ENCODE assay signal across 26 cellular contexts in the genomic region with DNA sequence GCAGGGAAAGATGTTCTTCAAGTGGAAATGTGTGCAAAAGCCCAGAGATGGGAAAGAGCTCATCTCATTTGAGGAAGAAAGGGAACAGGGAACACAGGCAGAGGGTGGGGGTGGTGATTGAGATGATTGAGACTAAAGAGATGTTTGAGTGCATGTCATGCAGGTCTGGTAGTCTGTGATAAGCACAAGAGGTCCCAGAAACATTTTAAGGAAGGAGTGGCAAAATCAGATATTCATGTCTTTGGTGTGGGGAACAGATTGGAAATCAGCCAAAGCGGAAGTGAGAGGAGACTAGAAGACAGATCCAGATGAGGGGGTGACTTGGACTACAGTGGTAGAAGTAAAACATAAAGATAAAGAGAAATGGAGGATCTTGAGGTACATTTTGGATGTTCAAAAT.
"Had no signal": no experiment of that assay in that cellular context is flagged by ENCODE, and none has a peak within 500 bp of the region (broad histone marks: within the 10 kb centered on the region; RNA-seq: fewer than 3 reads in every experiment).

No MANE protein-coding gene starts in this region.

- H3K36me3 ChIP-seq: gastrocnemius medialis, left lung, neural progenitor cell, prostate gland, sigmoid colon, transverse colon, upper lobe of right lung, uterus had no signal

- H3K4me2 ChIP-seq: neural progenitor cell had no signal

- FAIRE-seq: colon, islet of Langerhans had no signal

- H2AFZ ChIP-seq: neural progenitor cell had no signal

- H3K27ac ChIP-seq: dorsolateral prefrontal cortex, gastrocnemius medialis, left lung, neural progenitor cell, prostate gland, sigmoid colon, transverse colon, upper lobe of right lung, uterus had no signal

- H3K9me3 ChIP-seq: gastrocnemius medialis, left lung, prostate gland, sigmoid colon, transverse colon, upper lobe of right lung, uterus had no signal

- ATAC-seq: esophagus mucosa; gastrocnemius medialis; left cardiac atrium; left lung; naive thymus-derived CD4-positive, alpha-beta T cell; right cardiac atrium; stimulated activated memory B cell treated with anti-CD40 and anti-IgM and Interleukin-4, amounts not matched to agents 10 μg/mL and 1 μg/mL and 100 μg/mL, for 72 hours; stimulated activated naive CD8-positive, alpha-beta T cell treated with anti-CD3 and anti-CD28 coated beads, Interleukin-15, Interleukin-2, amounts not matched to agents 100 U/mL and 50 U/mL, for 24 hours; upper lobe of right lung had no signal

- H3K4me3 ChIP-seq: dorsolateral prefrontal cortex, gastrocnemius medialis, left lung, neural progenitor cell, prostate gland, sigmoid colon, transverse colon, upper lobe of right lung, uterus had no signal

- DNase-seq: dorsolateral prefrontal cortex; effector CD4-positive, alpha-beta T cell; foreskin fibroblast; gastrocnemius medialis; head of caudate nucleus; hippocampal formation; left cardiac atrium; left lung; mesenchymal stem cell; midbrain; naive thymus-derived CD4-positive, alpha-beta T cell; nucleus accumbens; right cardiac atrium; sigmoid colon; stimulated activated CD4-positive, alpha-beta T cell treated with anti-CD3 and anti-CD28 coated beads, Interleukin-2, amount 100 ng/mL, for 24 hours; stimulated activated CD4-positive, alpha-beta T cell treated with anti-CD3 and anti-CD28 coated beads, Interleukin-4, amount 100 ng/mL, for 4 hours; stimulated activated naive CD8-positive, alpha-beta T cell treated with anti-CD3 and anti-CD28 coated beads, Interleukin-15, Interleukin-2, amounts not matched to agents 100 U/mL and 50 U/mL, for 24 hours; transverse colon; upper lobe of right lung; uterus had no signal

- H3K9ac ChIP-seq: neural progenitor cell had no signal

- H3K4me1 ChIP-seq: gastrocnemius medialis, left lung, neural progenitor cell, prostate gland, sigmoid colon, transverse colon, upper lobe of right lung, uterus had no signal

- H3K27me3 ChIP-seq: dorsolateral prefrontal cortex, gastrocnemius medialis, left lung, neural progenitor cell, sigmoid colon, transverse colon, upper lobe of right lung, uterus had no signal
